In genomic region chr3:33855407-33855806, GRCh38 we compare ENCODE assay signal across 8 cellular contexts. TPM values are rescaled to one million over a fixed set of nuclear protein-coding genes. Genes with fewer than 3 reads are reported as not detected.
A peak's percentile ranks its signal among the peaks of the same experiment; 100 is the strongest.
DNase-seq lines count a peak whose midpoint lies in the region; ATAC-seq, FAIRE-seq and TF ChIP-seq lines count a peak whose summit lies in the region.
"Not testable (repeated sequence)": the region's sequence is repeated elsewhere in the genome, so short reads cannot be mapped to it uniquely, and the experiment has no call there.

No MANE protein-coding gene starts in this region.

- RAD21 ChIA-PET in GM12878 (lab: Charles Lee; ENCODE audit: unreplicated experiment) = not testable (repeated sequence)

- intact Hi-C loops in activated CD8-positive, alpha-beta T cell treated with anti-CD3 and anti-CD28 coated beads for 36 hours (cut with micrococcal nuclease); GM12878 (cut with micrococcal nuclease; ENCODE audit: unreplicated experiment); naive thymus-derived CD4-positive, alpha-beta T cell (cut with micrococcal nuclease): not testable (repeated sequence)

- H3K27me3 ChIP-seq in GM12878 (replicated peaks in 1 of 2; ENCODE audit: control insufficient read depth in 2 of 2, insufficient read depth in 2 of 2, low read length in 1 of 2); naive thymus-derived CD4-positive, alpha-beta T cell (ENCODE audit: control insufficient read depth in 2 of 2, insufficient read depth in 2 of 2, low read length in 2 of 2): not testable (repeated sequence)

- POLR2A ChIA-PET in activated CD8-positive, alpha-beta T cell treated with anti-CD3 and anti-CD28 coated beads for 36 hours (lab: Charles Lee); GM12878 (lab: Charles Lee); naive thymus-derived CD4-positive, alpha-beta T cell (lab: Charles Lee): not testable (repeated sequence)

- not testable (repeated sequence) for H3K27me3 Mint-ChIP-seq in activated CD8-positive, alpha-beta T cell treated with anti-CD3 and anti-CD28 coated beads for 36 hours; naive thymus-derived CD4-positive, alpha-beta T cell

- not testable (repeated sequence) for H3K9me3 ChIP-seq in GM12878 (replicated peaks; ENCODE audit: control insufficient read depth, insufficient read depth, low read length); naive thymus-derived CD4-positive, alpha-beta T cell (ENCODE audit: control insufficient read depth in 2 of 3, low read length in 3 of 3)

- not testable (repeated sequence) for H4K20me1 ChIP-seq in GM12878 (ENCODE audit: control insufficient read depth, insufficient read depth)

- not testable (repeated sequence) for H3K9ac ChIP-seq in GM12878 (ENCODE audit: control insufficient read depth, insufficient read depth, low read length)

- H3K27ac ChIP-seq in GM12878 (ENCODE audit: control insufficient read depth, insufficient read depth); naive thymus-derived CD4-positive, alpha-beta T cell (ENCODE audit: low read depth, low read length): not testable (repeated sequence)

- H3K9me3 Mint-ChIP-seq in activated CD8-positive, alpha-beta T cell treated with anti-CD3 and anti-CD28 coated beads for 36 hours; naive thymus-derived CD4-positive, alpha-beta T cell: not testable (repeated sequence)

- H3K4me1 Mint-ChIP-seq in activated CD8-positive, alpha-beta T cell treated with anti-CD3 and anti-CD28 coated beads for 36 hours (ENCODE audit: low read depth) = peaks cover 33% of the 10 kb centered on the region
- H3K4me1 Mint-ChIP-seq in naive thymus-derived CD4-positive, alpha-beta T cell = peaks cover 7 to 40% (median 32%) of the 10 kb centered on the region in 7 donors

- SMC1A ChIA-PET in GM12878 (lab: Charles Lee; ENCODE audit: uncharacterized antibody, unreplicated experiment) = not testable (repeated sequence)

- not testable (repeated sequence) for H3K4me1 ChIP-seq in GM12878 (ENCODE audit: control insufficient read depth, insufficient read depth, low read length); naive thymus-derived CD4-positive, alpha-beta T cell (ENCODE audit: control insufficient read depth in 2 of 2, insufficient read depth in 2 of 2, low read length in 2 of 2)

- CTCF ChIA-PET in activated CD8-positive, alpha-beta T cell treated with anti-CD3 and anti-CD28 coated beads for 36 hours (lab: Charles Lee); GM12878 (lab: Yijun Ruan, JAX); naive thymus-derived CD4-positive, alpha-beta T cell (lab: Charles Lee): not testable (repeated sequence)

- not testable (repeated sequence) for H3K4me3 Mint-ChIP-seq in activated CD8-positive, alpha-beta T cell treated with anti-CD3 and anti-CD28 coated beads for 36 hours
- H3K4me3 Mint-ChIP-seq in naive thymus-derived CD4-positive, alpha-beta T cell = peak overlapping the region in 4 of 10 donors; percentile 2 to 24 (median 11)

- H3K4me3 ChIP-seq in GM12878; fibroblast of mammary gland (ENCODE audit: control insufficient read depth, low read depth, low read length); naive thymus-derived CD4-positive, alpha-beta T cell (ENCODE audit: low read length): not testable (repeated sequence)

- not testable (repeated sequence) for TF ChIP-seq CTCF in activated CD8-positive, alpha-beta T cell treated with anti-CD3 and anti-CD28 coated beads for 36 hours (IDR thresholded peaks at IDR 0.05); GM12878 (IDR thresholded peaks at IDR 0.05 in 2 of 3, conservative IDR thresholded peaks at IDR 0.05 in 1 of 3; ENCODE audit: control insufficient read depth in 2 of 3, extremely low read depth in 1 of 3, insufficient read depth in 1 of 3, low read depth in 3 of 3, low read length in 3 of 3); fibroblast of mammary gland (conservative IDR thresholded peaks at IDR 0.05; ENCODE audit: control insufficient read depth, insufficient read depth, low read depth, low read length)

- not testable (repeated sequence) for TF ChIP-seq EP300 in GM12878 (IDR thresholded peaks at IDR 0.05; ENCODE audit: borderline replicate concordance in 1 of 2, control insufficient read depth in 1 of 2, low read depth in 2 of 2, low read length in 2 of 2)

- DNase-seq in EH (ENCODE audit: low read depth) (peak; percentile 17), RKO (ENCODE audit: low spot score) (peak; percentile 61), fibroblast of mammary gland (ENCODE audit: low read depth) (peak; percentile 40), stromal cell of bone marrow (ENCODE audit: low read depth) (peak; percentile 10)
- DNase-seq in activated CD8-positive, alpha-beta T cell treated with anti-CD3 and anti-CD28 coated beads for 36 hours = peak; percentile 17
- DNase-seq in GM12878 (ENCODE audit: low read depth, low spot score) = not testable (repeated sequence)
- DNase-seq in naive thymus-derived CD4-positive, alpha-beta T cell = peak in 1 of 9 donors; percentile 13

- not testable (repeated sequence) for H3K79me2 ChIP-seq in GM12878 (ENCODE audit: control insufficient read depth, insufficient read depth, low read length)

- H3K4me2 ChIP-seq in GM12878 (ENCODE audit: control insufficient read depth, insufficient read depth) = not testable (repeated sequence)

- WGBS in GM12878 (ENCODE audit: insufficient coverage, insufficient replicate concordance, low lambda C conversion rate, missing lambda C conversion rate) = 8% methylated on average over 1 of the region's 1 CpG

- not testable (repeated sequence) for TF ChIP-seq POLR2A in GM12878 (IDR thresholded peaks at IDR 0.05; ENCODE audit: low read depth, low read length)

- FAIRE-seq in GM12878 (lab: Jason Lieb, UNC) = not testable (repeated sequence)

- in situ Hi-C loops in GM12878 (cut with MboI) = not testable (repeated sequence)

- peak; percentile 54 for ATAC-seq in HG02759 (IDR thresholded peaks at IDR 0.05; ENCODE audit: unreplicated experiment)
- peak; percentile 95 for ATAC-seq in activated CD8-positive, alpha-beta T cell treated with anti-CD3 and anti-CD28 coated beads for 36 hours
- ATAC-seq in GM12878 = peak; percentile 59
- not testable (repeated sequence) for ATAC-seq in naive thymus-derived CD4-positive, alpha-beta T cell

- not testable (repeated sequence) for TF ChIP-seq RAD21 in GM12878 (IDR thresholded peaks at IDR 0.05; ENCODE audit: insufficient read depth, low read depth, low read length)

- not testable (repeated sequence) for H2AFZ ChIP-seq in GM12878 (ENCODE audit: control insufficient read depth, low read depth, low read length)

- TSS peak; percentile 12 for BruUV-seq in GM12878 (replicated peaks; lab: Mats Ljungman, UMichigan)

- H3K36me3 ChIP-seq in GM12878 (ENCODE audit: control insufficient read depth in 2 of 2, insufficient read depth in 2 of 2, low read length in 1 of 2) = peaks cover 3 to 19% of the 10 kb centered on the region in 2 experiments
- H3K36me3 ChIP-seq in naive thymus-derived CD4-positive, alpha-beta T cell (ENCODE audit: control insufficient read depth in 2 of 3, insufficient read depth in 3 of 3, low read length in 3 of 3) = peaks cover 0 to 16% (median 4%) of the 10 kb centered on the region in 3 experiments

- H3K27ac Mint-ChIP-seq in activated CD8-positive, alpha-beta T cell treated with anti-CD3 and anti-CD28 coated beads for 36 hours = peak overlapping the region; percentile 81
- peak overlapping the region; percentile 44 to 94 (median 81) for H3K27ac Mint-ChIP-seq in naive thymus-derived CD4-positive, alpha-beta T cell

- H3K36me3 Mint-ChIP-seq in activated CD8-positive, alpha-beta T cell treated with anti-CD3 and anti-CD28 coated beads for 36 hours (ENCODE audit: low read depth) = peaks cover 46% of the 10 kb centered on the region
- peaks cover 24 to 55% (median 34%) of the 10 kb centered on the region in 5 donors for H3K36me3 Mint-ChIP-seq in naive thymus-derived CD4-positive, alpha-beta T cell

RNA-seq across cellular contexts. Expression of gene PDCD6IP, which starts 57.0 kb away (rescaled TPM):
- total RNA-seq in activated CD8-positive, alpha-beta T cell treated with anti-CD3 and anti-CD28 coated beads for 36 hours = 100 to 1,000 TPM; 139 to 146 TPM
- total RNA-seq in GM12878 (2013; cell fraction: nucleolus; rRNA removed) = 481 and 495 TPM in 2 replicates
- total RNA-seq in GM12878 (2014; rRNA removed) (58.9 and 65.9 TPM in 2 replicates), GM12878 (2014; rRNA removed; fragmentation: Illumina TruSeq; extraction: Trizol) (86.7 and 87.1 TPM in 2 replicates), GM12878 (2021) (155 and 156 TPM in 2 replicates)
- 42.3 TPM for polyA plus RNA-seq in GM12878 (2011; ENCODE audit: low read depth)
- polyA plus RNA-seq in GM12878 (2011; rRNA removed) (169 and 267 TPM in 2 replicates), GM12878 (2014; fragmentation: Illumina TruSeq; extraction: Trizol) (75.3 and 105 TPM in 2 replicates), GM12878 (2014; fragmentation: Nextera tagmentation; extraction: Ambion mirVana) (10 to 100 TPM; 16.0 to 20.0 TPM), GM12878 (2014; rRNA removed) (58.8 and 61.1 TPM in 2 replicates), GM12878 (2016; fragmentation: Nextera tagmentation; extraction: Ambion mirVana) (100 to 1,000 TPM; 130 to 134 TPM)
- 62.6 and 115 TPM in 2 replicates for polyA plus RNA-seq in GM12878 (2011; cell fraction: cytosol; rRNA removed)
- 237 and 363 TPM in 2 replicates for polyA plus RNA-seq in GM12878 (2011; cell fraction: nucleus; rRNA removed)
- polyA plus RNA-seq in GM12878 (2012) = 70.0 and 88.4 TPM in 2 replicates
- 99.0 and 102 TPM in 2 replicates for polyA minus RNA-seq in GM12878 (2011; rRNA and poly(A)+ RNA removed)
- polyA minus RNA-seq in GM12878 (2011; cell fraction: cytosol; rRNA and poly(A)+ RNA removed) = 75.7 and 96.6 TPM in 2 replicates
- 161 and 256 TPM in 2 replicates for polyA minus RNA-seq in GM12878 (2011; cell fraction: nucleus; rRNA and poly(A)+ RNA removed)
- 100 to 1,000 TPM; 139 to 221 (median 202) TPM for total RNA-seq in naive thymus-derived CD4-positive, alpha-beta T cell
- polyA plus RNA-seq in naive thymus-derived CD4-positive, alpha-beta T cell = 10 to 100 TPM; 60.3 to 75.1 TPM
